18 cellular contexts compared by ENCODE assay signal in the genomic region with DNA sequence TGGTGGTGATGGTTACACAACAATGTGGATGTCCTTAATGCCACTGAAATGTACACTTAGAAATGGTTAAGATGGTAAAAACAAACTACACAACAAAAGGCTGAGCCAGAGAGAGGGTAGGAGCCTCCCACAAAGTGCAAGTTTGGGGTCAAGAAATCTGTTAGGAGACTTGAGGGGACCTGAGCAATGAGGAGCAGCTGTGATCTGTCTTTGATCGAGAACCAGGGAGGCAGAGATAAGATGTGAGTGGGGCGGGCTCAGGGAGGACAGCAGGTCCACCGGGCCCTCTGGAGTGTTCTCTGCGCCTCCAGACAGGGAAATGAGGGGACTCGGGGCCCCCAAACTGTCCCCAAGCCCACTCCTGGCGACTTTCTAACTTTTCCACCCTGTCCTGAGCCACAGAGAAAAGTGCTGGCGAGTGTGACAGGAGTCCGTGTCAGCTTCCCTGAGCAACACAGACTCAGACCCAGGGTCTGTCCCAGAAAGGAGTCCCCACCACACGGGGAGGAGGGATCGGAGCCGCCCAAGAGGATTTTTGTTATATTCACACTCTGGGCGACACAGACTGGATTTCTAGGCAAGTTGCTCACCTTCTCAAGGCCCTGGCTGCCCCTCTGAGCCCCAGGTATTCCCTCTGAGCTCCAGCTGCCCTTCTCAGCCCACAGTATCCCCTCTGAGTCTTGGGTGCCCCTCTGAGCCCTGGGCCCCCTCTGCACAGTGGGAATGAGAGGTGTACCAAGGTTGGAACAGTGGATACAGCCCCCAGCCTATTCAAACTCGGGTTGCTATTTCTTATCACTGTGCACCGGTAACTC. TPM values are rescaled to one million over a fixed set of nuclear protein-coding genes. Genes with fewer than 3 reads are reported as not detected.
DNase-seq lines count a peak whose midpoint lies in the region; ATAC-seq and TF ChIP-seq lines count a peak whose summit lies in the region.
"Had no signal": no experiment of that assay in that cellular context is flagged by ENCODE, and none has a peak within 500 bp of the region (broad histone marks: within the 10 kb centered on the region; RNA-seq: fewer than 3 reads in every experiment).

No MANE protein-coding gene starts in this region.

- peaks cover 84% of the 10 kb centered on the region for H3K4me1 ChIP-seq in BLaER1
- H3K4me1 ChIP-seq: Peyer's patch had no signal

- H3K27ac Mint-ChIP-seq in glutamatergic neuron (ENCODE audit: unreplicated experiment) (peak overlapping the region; percentile 15), nephron progenitor cell (peak overlapping the region; percentile 15)
- H3K27ac Mint-ChIP-seq: CD8-positive, alpha-beta T cell had no signal

- no peaks in the 10 kb centered on the region for H3K36me3 ChIP-seq in BLaER1
- H3K36me3 ChIP-seq: Peyer's patch had no signal

- H3K9me3 Mint-ChIP-seq in glutamatergic neuron (ENCODE audit: unreplicated experiment), result peaks cover 2% of the 10 kb centered on the region
- no peaks in the 10 kb centered on the region for H3K9me3 Mint-ChIP-seq in nephron progenitor cell
- H3K9me3 Mint-ChIP-seq: CD8-positive, alpha-beta T cell had no signal

- DNase-seq in OCI-M1 (lab: John Stamatoyannopoulos, UW) (peak; percentile 53), glutamatergic neuron (no peak), nephron progenitor cell (no peak), T-helper 1 cell (no peak), NCI-H526 treated with DMSO at 0.1 percent for 48 hours (lab: John Stamatoyannopoulos, UW) (no peak)
- DNase-seq: ACHN; CD8-positive, alpha-beta T cell; DND-41; GF-D8; GOT3; NCI-H1092 treated with DMSO at 0.1 percent for 48 hours; NCI-H1694 treated with DMSO at 0.1 percent for 48 hours; NCI-H345; Peyer's patch; SHP77 treated with DMSO at 0.1 percent for 48 hours had no signal

- no peaks in the 10 kb centered on the region for H4K20me1 ChIP-seq in BLaER1

- H3K4me3 Mint-ChIP-seq in glutamatergic neuron (ENCODE audit: unreplicated experiment) (peak overlapping the region; percentile 42), nephron progenitor cell (no peak overlapping the region)
- H3K4me3 Mint-ChIP-seq: CD8-positive, alpha-beta T cell had no signal

- peak overlapping the region; percentile 42; the same call in 1 of the 2 replicates for H3K9ac ChIP-seq in BLaER1

- no peaks in the 10 kb centered on the region for H3K9me3 ChIP-seq in BLaER1
- H3K9me3 ChIP-seq: Peyer's patch had no signal

- H3K4me1 Mint-ChIP-seq in glutamatergic neuron (ENCODE audit: low read depth, unreplicated experiment) (peaks cover 16% of the 10 kb centered on the region), nephron progenitor cell (peaks cover 31% of the 10 kb centered on the region)

- no peak overlapping the region for H3K4me3 ChIP-seq in BLaER1
- H3K4me3 ChIP-seq: Peyer's patch had no signal

- H3K36me3 Mint-ChIP-seq in glutamatergic neuron (ENCODE audit: unreplicated experiment) (no peaks in the 10 kb centered on the region), nephron progenitor cell (ENCODE audit: low read depth) (no peaks in the 10 kb centered on the region)
- H3K36me3 Mint-ChIP-seq: CD8-positive, alpha-beta T cell had no signal

- peak overlapping the region; percentile 70 for H3K4me2 ChIP-seq in BLaER1

- TF ChIP-seq CTCF in glutamatergic neuron (IDR thresholded peaks at IDR 0.05; ENCODE audit: partially characterized antibody, unreplicated experiment) (no peak), nephron progenitor cell (IDR thresholded peaks at IDR 0.05) (no peak)

- H3K27ac ChIP-seq in BLaER1, result peak overlapping the region; percentile 72
- H3K27ac ChIP-seq: Peyer's patch had no signal

- no peaks in the 10 kb centered on the region for H3K27me3 ChIP-seq in BLaER1
- H3K27me3 ChIP-seq: Peyer's patch had no signal

- ATAC-seq in HG02759 (IDR thresholded peaks at IDR 0.05; ENCODE audit: unreplicated experiment) (no peak), GM19397 (IDR thresholded peaks at IDR 0.05; ENCODE audit: unreplicated experiment) (no peak)
- ATAC-seq: CD8-positive, alpha-beta T cell had no signal

- H3K27me3 Mint-ChIP-seq in glutamatergic neuron (ENCODE audit: unreplicated experiment) (peaks cover 6% of the 10 kb centered on the region), nephron progenitor cell (ENCODE audit: low read depth, poor library complexity) (peaks cover 8% of the 10 kb centered on the region)

RNA-seq across cellular contexts. Expression of gene SCARB1, which starts 11.5 kb away (rescaled TPM):
- 25.1 TPM for total RNA-seq in glutamatergic neuron (ENCODE audit: unreplicated experiment)

RNA-seq across cellular contexts. Expression of gene UBC, which starts 39.3 kb away (rescaled TPM):
- total RNA-seq in glutamatergic neuron (ENCODE audit: unreplicated experiment), result 966 TPM
